ENCODE assay signal across 3 cellular contexts in the genomic region with DNA sequence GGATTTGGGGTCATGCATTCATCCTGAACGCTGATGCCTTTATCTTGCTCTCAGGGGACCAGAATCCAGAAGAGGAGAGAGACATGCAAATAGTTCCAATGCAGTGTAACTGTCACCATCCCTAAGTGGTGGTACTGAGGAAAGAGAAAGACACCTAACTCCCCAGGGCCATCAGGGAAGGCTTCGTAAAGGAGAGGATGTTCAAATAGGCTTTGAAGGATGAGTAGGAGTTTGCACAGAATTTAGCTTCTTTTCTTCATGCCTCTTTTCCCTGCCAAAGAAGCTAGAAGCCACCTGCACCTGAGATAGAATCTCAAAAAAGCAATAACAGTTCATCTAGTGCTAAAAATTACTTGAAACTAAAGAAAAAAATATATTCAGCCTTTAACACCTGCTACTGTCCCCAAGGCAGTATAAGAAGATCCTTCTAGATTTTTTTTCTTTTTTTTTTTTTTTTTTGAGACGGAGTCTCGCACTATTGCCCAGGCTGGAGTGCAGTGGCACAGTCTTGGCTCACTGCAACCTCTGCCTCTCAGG.
TF ChIP-seq lines count a peak whose summit lies in the region.

No MANE protein-coding gene starts in this region.

TF ChIP-seq in SK-N-SH treated with all-trans-retinoic acid at 6 μM for 48 hours, 23 proteins besides CTCF, POLR2A, EP300 and RAD21:
- no peak for TF ChIP-seq ESRRG (CRISPR knock-in tag; IDR thresholded peaks at IDR 0.05)
- TF ChIP-seq ZFP3 (CRISPR knock-in tag; IDR thresholded peaks at IDR 0.05), result peak; percentile 92

TF ChIP-seq in SK-N-SH, 30 proteins besides CTCF, POLR2A, EP300 and RAD21:
- TF ChIP-seq, protein P1, sequence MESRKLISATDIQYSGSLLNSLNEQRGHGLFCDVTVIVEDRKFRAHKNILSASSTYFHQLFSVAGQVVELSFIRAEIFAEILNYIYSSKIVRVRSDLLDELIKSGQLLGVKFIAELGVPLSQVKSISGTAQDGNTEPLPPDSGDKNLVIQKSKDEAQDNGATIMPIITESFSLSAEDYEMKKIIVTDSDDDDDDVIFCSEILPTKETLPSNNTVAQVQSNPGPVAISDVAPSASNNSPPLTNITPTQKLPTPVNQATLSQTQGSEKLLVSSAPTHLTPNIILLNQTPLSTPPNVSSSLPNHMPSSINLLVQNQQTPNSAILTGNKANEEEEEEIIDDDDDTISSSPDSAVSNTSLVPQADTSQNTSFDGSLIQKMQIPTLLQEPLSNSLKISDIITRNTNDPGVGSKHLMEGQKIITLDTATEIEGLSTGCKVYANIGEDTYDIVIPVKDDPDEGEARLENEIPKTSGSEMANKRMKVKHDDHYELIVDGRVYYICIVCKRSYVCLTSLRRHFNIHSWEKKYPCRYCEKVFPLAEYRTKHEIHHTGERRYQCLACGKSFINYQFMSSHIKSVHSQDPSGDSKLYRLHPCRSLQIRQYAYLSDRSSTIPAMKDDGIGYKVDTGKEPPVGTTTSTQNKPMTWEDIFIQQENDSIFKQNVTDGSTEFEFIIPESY (IDR thresholded peaks at IDR 0.05; ENCODE audit: borderline replicate concordance, low read depth), result no peak
- no peak for TF ChIP-seq FOXJ3 (CRISPR knock-in tag; IDR thresholded peaks at IDR 0.05)
- TF ChIP-seq, protein P2, sequence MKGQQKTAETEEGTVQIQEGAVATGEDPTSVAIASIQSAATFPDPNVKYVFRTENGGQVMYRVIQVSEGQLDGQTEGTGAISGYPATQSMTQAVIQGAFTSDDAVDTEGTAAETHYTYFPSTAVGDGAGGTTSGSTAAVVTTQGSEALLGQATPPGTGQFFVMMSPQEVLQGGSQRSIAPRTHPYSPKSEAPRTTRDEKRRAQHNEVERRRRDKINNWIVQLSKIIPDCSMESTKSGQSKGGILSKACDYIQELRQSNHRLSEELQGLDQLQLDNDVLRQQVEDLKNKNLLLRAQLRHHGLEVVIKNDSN (IDR thresholded peaks at IDR 0.05; ENCODE audit: borderline replicate concordance, low read depth), result no peak
- no peak for TF ChIP-seq POLR2AphosphoS5 (IDR thresholded peaks at IDR 0.05; ENCODE audit: low read depth, low read length)
- TF ChIP-seq GATA2 (CRISPR knock-in tag; IDR thresholded peaks at IDR 0.05), result no peak
- no peak for TF ChIP-seq TAF1 (IDR thresholded peaks at IDR 0.05; ENCODE audit: borderline replicate concordance, low read depth, low read length)
- TF ChIP-seq, protein P3, sequence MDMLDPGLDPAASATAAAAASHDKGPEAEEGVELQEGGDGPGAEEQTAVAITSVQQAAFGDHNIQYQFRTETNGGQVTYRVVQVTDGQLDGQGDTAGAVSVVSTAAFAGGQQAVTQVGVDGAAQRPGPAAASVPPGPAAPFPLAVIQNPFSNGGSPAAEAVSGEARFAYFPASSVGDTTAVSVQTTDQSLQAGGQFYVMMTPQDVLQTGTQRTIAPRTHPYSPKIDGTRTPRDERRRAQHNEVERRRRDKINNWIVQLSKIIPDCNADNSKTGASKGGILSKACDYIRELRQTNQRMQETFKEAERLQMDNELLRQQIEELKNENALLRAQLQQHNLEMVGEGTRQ (IDR thresholded peaks at IDR 0.05; ENCODE audit: borderline replicate concordance, low read depth, low read length), result no peak
- TF ChIP-seq, protein P4, sequence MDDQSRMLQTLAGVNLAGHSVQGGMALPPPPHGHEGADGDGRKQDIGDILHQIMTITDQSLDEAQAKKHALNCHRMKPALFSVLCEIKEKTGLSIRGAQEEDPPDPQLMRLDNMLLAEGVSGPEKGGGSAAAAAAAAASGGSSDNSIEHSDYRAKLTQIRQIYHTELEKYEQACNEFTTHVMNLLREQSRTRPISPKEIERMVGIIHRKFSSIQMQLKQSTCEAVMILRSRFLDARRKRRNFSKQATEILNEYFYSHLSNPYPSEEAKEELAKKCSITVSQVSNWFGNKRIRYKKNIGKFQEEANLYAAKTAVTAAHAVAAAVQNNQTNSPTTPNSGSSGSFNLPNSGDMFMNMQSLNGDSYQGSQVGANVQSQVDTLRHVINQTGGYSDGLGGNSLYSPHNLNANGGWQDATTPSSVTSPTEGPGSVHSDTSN (IDR thresholded peaks at IDR 0.05), result no peak
- TF ChIP-seq TEAD4 (IDR thresholded peaks at IDR 0.05; ENCODE audit: borderline replicate concordance, insufficient read depth), result no peak
- no peak for TF ChIP-seq CHD2 (IDR thresholded peaks at IDR 0.05; ENCODE audit: low read length, partially characterized antibody)
- no peak for TF ChIP-seq RXRA (IDR thresholded peaks at IDR 0.05; ENCODE audit: borderline replicate concordance, low read depth)
- no peak for TF ChIP-seq EZH2phosphoT487 (IDR thresholded peaks at IDR 0.05; ENCODE audit: borderline replicate concordance, low read depth)

TF ChIP-seq in HepG2, 621 proteins besides CTCF, POLR2A, EP300 and RAD21:
- TF ChIP-seq ZNF343 (CRISPR knock-in tag; IDR thresholded peaks at IDR 0.05) (no peak), KDM1A (CRISPR knock-in tag; IDR thresholded peaks at IDR 0.05) (no peak), SYNCRIP (IDR thresholded peaks at IDR 0.05; ENCODE audit: insufficient read depth, low read depth, low read length) (no peak), TOE1 (CRISPR knock-in tag; IDR thresholded peaks at IDR 0.05) (no peak), ZNF383 (CRISPR knock-in tag; IDR thresholded peaks at IDR 0.05; ENCODE audit: borderline replicate concordance) (no peak), ZNF83 (CRISPR knock-in tag; IDR thresholded peaks at IDR 0.05; ENCODE audit: borderline replicate concordance) (no peak), ZNF235 (CRISPR knock-in tag; IDR thresholded peaks at IDR 0.05; ENCODE audit: borderline replicate concordance) (no peak), NCOA5 (CRISPR knock-in tag; IDR thresholded peaks at IDR 0.05) (no peak), ZFX (CRISPR knock-in tag; IDR thresholded peaks at IDR 0.05; ENCODE audit: low read depth) (no peak)
- TF ChIP-seq, protein P5, sequence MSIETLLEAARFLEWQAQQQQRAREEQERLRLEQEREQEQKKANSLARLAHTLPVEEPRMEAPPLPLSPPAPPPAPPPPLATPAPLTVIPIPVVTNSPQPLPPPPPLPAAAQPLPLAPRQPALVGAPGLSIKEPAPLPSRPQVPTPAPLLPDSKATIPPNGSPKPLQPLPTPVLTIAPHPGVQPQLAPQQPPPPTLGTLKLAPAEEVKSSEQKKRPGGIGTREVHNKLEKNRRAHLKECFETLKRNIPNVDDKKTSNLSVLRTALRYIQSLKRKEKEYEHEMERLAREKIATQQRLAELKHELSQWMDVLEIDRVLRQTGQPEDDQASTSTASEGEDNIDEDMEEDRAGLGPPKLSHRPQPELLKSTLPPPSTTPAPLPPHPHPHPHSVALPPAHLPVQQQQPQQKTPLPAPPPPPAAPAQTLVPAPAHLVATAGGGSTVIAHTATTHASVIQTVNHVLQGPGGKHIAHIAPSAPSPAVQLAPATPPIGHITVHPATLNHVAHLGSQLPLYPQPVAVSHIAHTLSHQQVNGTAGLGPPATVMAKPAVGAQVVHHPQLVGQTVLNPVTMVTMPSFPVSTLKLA (IDR thresholded peaks at IDR 0.05), result no peak
TF ChIP-seq in HepG2: peak in this region for 0.
